Comparison of ENCODE assay signal across 18 cellular contexts in the genomic region with DNA sequence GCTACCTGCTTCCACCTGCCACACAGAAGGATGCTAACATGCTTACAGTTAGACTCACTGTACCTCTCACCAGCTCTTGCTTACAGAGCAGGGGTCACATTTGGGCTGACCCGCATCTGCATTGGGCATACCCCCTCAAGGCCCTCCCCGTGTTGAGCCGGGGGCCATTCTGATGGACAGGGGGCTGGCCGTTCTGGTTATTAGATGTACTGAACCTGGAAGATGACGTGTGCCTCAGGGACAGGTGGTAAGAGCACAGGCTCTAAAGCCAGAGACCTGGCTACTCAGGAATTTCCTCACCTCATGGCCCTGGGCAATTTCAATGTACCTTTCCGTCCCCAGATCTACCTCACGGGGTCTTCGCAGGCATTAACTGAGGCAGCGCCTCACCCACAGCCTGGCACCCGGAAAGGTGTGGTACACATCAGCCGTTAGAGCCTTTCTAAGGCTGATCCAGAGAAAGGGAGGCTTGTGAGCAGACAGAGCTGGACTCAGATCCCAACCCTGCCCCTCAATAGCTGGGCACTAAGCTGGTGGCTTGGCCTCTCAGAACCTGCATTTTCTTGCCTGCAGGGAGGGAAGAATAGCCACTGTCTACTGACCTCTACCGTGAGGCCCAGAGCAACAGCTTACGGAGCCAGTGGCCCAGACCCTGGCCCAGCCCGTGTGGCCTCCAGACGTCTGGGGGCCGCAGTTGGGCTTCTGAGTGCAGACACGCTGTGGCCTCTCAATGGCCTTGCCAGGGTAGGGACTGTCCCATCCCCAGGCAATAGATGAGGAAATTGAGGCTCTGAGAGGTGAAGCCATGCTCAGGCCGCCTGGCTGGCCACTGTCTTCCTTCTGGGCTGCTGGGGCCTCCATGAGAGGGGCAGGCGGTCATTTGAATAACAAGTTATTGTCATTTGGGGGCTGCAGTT.
A peak's percentile ranks its signal among the peaks of the same experiment; 100 is the strongest.
DNase-seq lines count a peak whose midpoint lies in the region; ATAC-seq and TF ChIP-seq lines count a peak whose summit lies in the region.
"Had no signal": no experiment of that assay in that cellular context is flagged by ENCODE, and none has a peak within 500 bp of the region (broad histone marks: within the 10 kb centered on the region; RNA-seq: fewer than 3 reads in every experiment).

No MANE protein-coding gene starts in this region.

- no peak overlapping the region for H3K4me3 Mint-ChIP-seq in activated T-cell treated with anti-CD3 and anti-CD28 coated beads, Interleukin-2, amount 50 U/mL, for 72 hours
- no peak overlapping the region for H3K4me3 Mint-ChIP-seq in stimulated activated effector memory CD8-positive, alpha-beta T cell treated with anti-CD3 and anti-CD28 coated beads, Interleukin-12 subunit alpha, Interleukin-12 subunit beta, amount 100 ng/mL, for 72 hours
- H3K4me3 Mint-ChIP-seq: activated naive CD8-positive, alpha-beta T cell; mesothelial cell of epicardium had no signal

- no peaks in the 10 kb centered on the region for H3K36me3 Mint-ChIP-seq in activated T-cell treated with anti-CD3 and anti-CD28 coated beads, Interleukin-2, amount 50 U/mL, for 72 hours (ENCODE audit: insufficient read depth in 2 of 2)
- no peaks in the 10 kb centered on the region for H3K36me3 Mint-ChIP-seq in stimulated activated effector memory CD8-positive, alpha-beta T cell treated with anti-CD3 and anti-CD28 coated beads, Interleukin-12 subunit alpha, Interleukin-12 subunit beta, amount 100 ng/mL, for 72 hours
- H3K36me3 Mint-ChIP-seq: activated naive CD8-positive, alpha-beta T cell; mesothelial cell of epicardium had no signal

- H3K27me3 Mint-ChIP-seq in activated T-cell treated with anti-CD3 and anti-CD28 coated beads, Interleukin-2, amount 50 U/mL, for 72 hours (ENCODE audit: low read depth) = no peaks in the 10 kb centered on the region
- H3K27me3 Mint-ChIP-seq: activated naive CD8-positive, alpha-beta T cell had no signal

- H3K4me1 Mint-ChIP-seq in activated T-cell treated with anti-CD3 and anti-CD28 coated beads, Interleukin-2, amount 50 U/mL, for 72 hours (ENCODE audit: low read depth) = no peaks in the 10 kb centered on the region
- H3K4me1 Mint-ChIP-seq in stimulated activated effector memory CD8-positive, alpha-beta T cell treated with anti-CD3 and anti-CD28 coated beads, Interleukin-12 subunit alpha, Interleukin-12 subunit beta, amount 100 ng/mL, for 72 hours = no peaks in the 10 kb centered on the region

- no peaks in the 10 kb centered on the region for H3K4me1 ChIP-seq in lower lobe of right lung

- H3K27ac Mint-ChIP-seq in activated T-cell treated with anti-CD3 and anti-CD28 coated beads, Interleukin-2, amount 50 U/mL, for 72 hours = no peak overlapping the region
- H3K27ac Mint-ChIP-seq in stimulated activated effector memory CD8-positive, alpha-beta T cell treated with anti-CD3 and anti-CD28 coated beads, Interleukin-12 subunit alpha, Interleukin-12 subunit beta, amount 100 ng/mL, for 72 hours = peak overlapping the region; percentile 11
- H3K27ac Mint-ChIP-seq: activated naive CD8-positive, alpha-beta T cell; mesothelial cell of epicardium had no signal

- no peak for TF ChIP-seq CTCF in lower lobe of right lung (IDR thresholded peaks at IDR 0.05)

- H3K4me3 ChIP-seq in lower lobe of right lung = no peak overlapping the region
- H3K4me3 ChIP-seq: SK-N-MC had no signal

- no peaks in the 10 kb centered on the region for H3K36me3 ChIP-seq in KOPT-K1 (ENCODE audit: insufficient read depth, low read length)
- H3K36me3 ChIP-seq in lower lobe of right lung = no peaks in the 10 kb centered on the region
- H3K36me3 ChIP-seq: brain microvascular endothelial cell had no signal

- no peaks in the 10 kb centered on the region for H3K9me3 ChIP-seq in KOPT-K1 (ENCODE audit: insufficient read depth, low read length, poor library complexity, severe bottlenecking)
- H3K9me3 ChIP-seq in lower lobe of right lung = no peaks in the 10 kb centered on the region

- no peaks in the 10 kb centered on the region for H3K9me3 Mint-ChIP-seq in activated T-cell treated with anti-CD3 and anti-CD28 coated beads, Interleukin-2, amount 50 U/mL, for 72 hours
- no peaks in the 10 kb centered on the region for H3K9me3 Mint-ChIP-seq in stimulated activated effector memory CD8-positive, alpha-beta T cell treated with anti-CD3 and anti-CD28 coated beads, Interleukin-12 subunit alpha, Interleukin-12 subunit beta, amount 100 ng/mL, for 72 hours
- H3K9me3 Mint-ChIP-seq: mesothelial cell of epicardium had no signal

- intact Hi-C loops in lower lobe of right lung (cut with DNase I) = no loop called here

- no peak for ATAC-seq in activated T-cell treated with anti-CD3 and anti-CD28 coated beads, Interleukin-2, amount 50 U/mL, for 72 hours (replicated peaks in 1 of 2)
- ATAC-seq in lower lobe of right lung (no peak), GM21381 (IDR thresholded peaks at IDR 0.05; ENCODE audit: unreplicated experiment) (no peak)
- ATAC-seq in stimulated activated effector memory CD8-positive, alpha-beta T cell treated with anti-CD3 and anti-CD28 coated beads, Interleukin-12 subunit alpha, Interleukin-12 subunit beta, amount 100 ng/mL, for 72 hours = no peak
- ATAC-seq: activated CD4-positive, CD25-positive, alpha-beta regulatory T cell treated with anti-CD3 and anti-CD28 coated beads, Interleukin-2, amount 50 U/mL, for 24 hours had no signal

- DNase-seq in activated T-cell treated with anti-CD3 and anti-CD28 coated beads, Interleukin-2, amount 50 U/mL, for 1 hour = peak; percentile 10
- no peak for DNase-seq in activated T-cell treated with anti-CD3 and anti-CD28 coated beads, Interleukin-2, amount 50 U/mL, for 72 hours
- DNase-seq in lower lobe of right lung (peak; percentile 30), retina (no peak), NCI-H1930 (lab: John Stamatoyannopoulos, UW) (no peak)
- DNase-seq in stimulated activated effector memory CD8-positive, alpha-beta T cell treated with anti-CD3 and anti-CD28 coated beads, Interleukin-12 subunit alpha, Interleukin-12 subunit beta, amount 100 ng/mL, for 72 hours (ENCODE audit: low spot score in 2 of 2) = no peak
- DNase-seq: activated T-cell treated with anti-CD3 and anti-CD28 coated beads, Interleukin-2, amount 50 U/mL, for 48 hours; GOT3; NCI-H82; stimulated activated naive CD4-positive, alpha-beta T cell; T1000 had no signal

- H3K27me3 ChIP-seq in lower lobe of right lung (ENCODE audit: low read depth) = no peaks in the 10 kb centered on the region
- H3K27me3 ChIP-seq: brain microvascular endothelial cell had no signal

- H3K27ac ChIP-seq in KOPT-K1 (ENCODE audit: low read depth, low read length, poor library complexity, severe bottlenecking) (peak overlapping the region; percentile 79), lower lobe of right lung (no peak overlapping the region)
- H3K27ac ChIP-seq: brain microvascular endothelial cell had no signal

Comparison
In these comparisons a context has a peak if more than half of its experiments do, and no peak if none do; other contexts are left out.
1. DNase-seq: peak in activated T-cell treated with anti-CD3 and anti-CD28 coated beads, Interleukin-2, amount 50 U/mL, for 1 hour (single experiment) and lower lobe of right lung (single experiment); none in activated T-cell treated with anti-CD3 and anti-CD28 coated beads, Interleukin-2, amount 50 U/mL, for 72 hours (0 of 2), stimulated activated effector memory CD8-positive, alpha-beta T cell treated with anti-CD3 and anti-CD28 coated beads, Interleukin-12 subunit alpha, Interleukin-12 subunit beta, amount 100 ng/mL, for 72 hours (0 of 2), retina (single experiment) and NCI-H1930 (0 of 2).